Comparison of ENCODE assay signal across 8 cellular contexts in the genomic region with DNA sequence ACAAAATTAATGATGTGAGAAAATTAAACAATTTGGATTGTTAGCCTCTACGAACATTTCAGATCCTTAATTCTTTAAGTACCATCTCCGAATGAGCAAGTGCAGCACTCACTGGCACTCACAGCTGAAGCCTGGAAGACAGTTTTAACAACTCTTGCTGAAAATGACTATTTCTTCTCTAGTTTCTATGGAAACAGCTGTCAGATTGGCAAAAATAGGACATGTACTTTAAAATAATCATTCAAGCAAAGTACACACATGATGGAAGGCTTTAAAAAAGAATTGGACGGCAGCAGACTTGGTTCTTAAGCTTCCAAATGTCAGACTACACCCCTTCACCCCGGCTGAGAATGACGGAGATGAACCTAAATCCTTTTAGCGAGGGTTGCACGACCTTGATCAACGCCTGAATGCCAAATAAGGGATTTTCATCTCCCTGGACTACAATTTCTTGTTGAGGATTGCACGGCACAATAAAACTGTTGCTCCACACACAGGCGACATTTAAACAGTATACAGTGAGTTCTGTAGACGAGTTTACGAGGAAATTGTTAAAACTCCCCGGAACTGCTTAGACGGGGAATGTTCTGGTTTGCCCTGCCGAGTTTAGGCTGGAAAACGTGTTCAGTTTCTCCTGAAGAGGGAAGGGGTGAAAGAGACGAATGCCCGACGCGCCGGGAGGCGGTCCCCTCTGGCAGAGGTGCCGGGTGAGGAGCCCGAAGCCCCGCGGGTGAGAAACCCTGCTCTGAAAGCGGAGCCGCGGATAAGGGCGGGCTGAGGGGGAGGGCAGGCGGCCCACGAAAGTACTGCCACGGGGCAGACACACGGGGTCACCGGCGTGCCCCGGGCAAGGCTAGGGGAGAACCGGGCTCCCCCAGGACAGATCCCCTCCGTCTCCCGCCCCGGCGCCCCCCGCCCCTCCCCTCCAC. TPM values are rescaled to one million over a fixed set of nuclear protein-coding genes. Genes with fewer than 3 reads are reported as not detected.
A peak's percentile ranks its signal among the peaks of the same experiment; 100 is the strongest.
DNase-seq lines count a peak whose midpoint lies in the region; ATAC-seq and TF ChIP-seq lines count a peak whose summit lies in the region.

No MANE protein-coding gene starts in this region.

- H3K27me3 Mint-ChIP-seq in neural crest cell (ENCODE audit: low read depth) = peaks cover 5% of the 10 kb centered on the region
- no peaks in the 10 kb centered on the region for H3K27me3 Mint-ChIP-seq in stimulated activated naive CD8-positive, alpha-beta T cell treated with anti-CD3 and anti-CD28 coated beads, Interleukin-15, amount 100 ng/mL, for 72 hours

- H3K27ac ChIP-seq in RWPE2 (ENCODE audit: poor library complexity, severe bottlenecking) = peak overlapping the region; percentile 82

- H3K4me3 Mint-ChIP-seq in neural crest cell = peak overlapping the region; percentile 86
- peak overlapping the region; percentile 89 to 92 for H3K4me3 Mint-ChIP-seq in stimulated activated naive CD8-positive, alpha-beta T cell treated with anti-CD3 and anti-CD28 coated beads, Interleukin-15, amount 100 ng/mL, for 72 hours

- DNase-seq in DMS53 (lab: John Stamatoyannopoulos, UW) (peak; percentile 91), RWPE2 (ENCODE audit: low spot score) (peak; percentile 75), foreskin fibroblast (peak; percentile 76 to 92), neural crest cell (ENCODE audit: low read depth, low spot score) (peak; percentile 52)
- peak; percentile 60 for DNase-seq in Jurkat, Clone E6-1 (ENCODE audit: low read depth, low spot score)
- DNase-seq in activated gamma-delta T cell treated with anti-CD3 and anti-CD28 coated beads, Interleukin-2, amount 50 U/mL, for 16 hours (ENCODE audit: low read depth) = peak; percentile 54
- peak; percentile 75 to 84 for DNase-seq in stimulated activated naive CD8-positive, alpha-beta T cell treated with anti-CD3 and anti-CD28 coated beads, Interleukin-15, amount 100 ng/mL, for 72 hours

- peaks cover 11% of the 10 kb centered on the region for H3K4me1 ChIP-seq in RWPE2 (ENCODE audit: insufficient read depth, poor library complexity, severe bottlenecking)

- no peaks in the 10 kb centered on the region for H3K9me3 Mint-ChIP-seq in neural crest cell
- no peaks in the 10 kb centered on the region for H3K9me3 Mint-ChIP-seq in stimulated activated naive CD8-positive, alpha-beta T cell treated with anti-CD3 and anti-CD28 coated beads, Interleukin-15, amount 100 ng/mL, for 72 hours

- peak overlapping the region; percentile 71 for H3K4me3 ChIP-seq in Jurkat, Clone E6-1 (ENCODE audit: low read length)
- H3K4me3 ChIP-seq in RWPE2 (ENCODE audit: severe bottlenecking) (peak overlapping the region; percentile 53), foreskin fibroblast (ENCODE audit: low read depth in 1 of 2, low read length in 2 of 2) (peak overlapping the region; percentile 49 to 85)

- no peaks in the 10 kb centered on the region for H3K36me3 ChIP-seq in RWPE2 (ENCODE audit: low read depth)

- TF ChIP-seq CTCF in RWPE2 (IDR thresholded peaks at IDR 0.05; ENCODE audit: poor library complexity, severe bottlenecking) (no peak), foreskin fibroblast (IDR thresholded peaks at IDR 0.05; ENCODE audit: low read depth, low read length) (no peak), neural crest cell (conservative IDR thresholded peaks at IDR 0.05) (no peak)

- no peaks in the 10 kb centered on the region for H3K36me3 Mint-ChIP-seq in neural crest cell (ENCODE audit: low read depth)

- peak overlapping the region; percentile 97 for H3K27ac Mint-ChIP-seq in neural crest cell (ENCODE audit: unreplicated experiment)
- peak overlapping the region; percentile 99 to 100 for H3K27ac Mint-ChIP-seq in stimulated activated naive CD8-positive, alpha-beta T cell treated with anti-CD3 and anti-CD28 coated beads, Interleukin-15, amount 100 ng/mL, for 72 hours

- H3K4me1 Mint-ChIP-seq in neural crest cell = peaks cover 19% of the 10 kb centered on the region
- peaks cover 27% of the 10 kb centered on the region for H3K4me1 Mint-ChIP-seq in stimulated activated naive CD8-positive, alpha-beta T cell treated with anti-CD3 and anti-CD28 coated beads, Interleukin-15, amount 100 ng/mL, for 72 hours

- ATAC-seq in GM21723 (IDR thresholded peaks at IDR 0.05; ENCODE audit: unreplicated experiment) (peak; percentile 69), RWPE2 (ENCODE audit: low read depth) (peak; percentile 71)
- ATAC-seq in stimulated activated naive CD8-positive, alpha-beta T cell treated with anti-CD3 and anti-CD28 coated beads, Interleukin-15, amount 100 ng/mL, for 72 hours = peak; percentile 86

- no peaks in the 10 kb centered on the region for H3K27me3 ChIP-seq in RWPE2 (ENCODE audit: insufficient read depth, poor library complexity, severe bottlenecking)

- peaks cover 1% of the 10 kb centered on the region for H3K9me3 ChIP-seq in RWPE2 (ENCODE audit: severe bottlenecking)

RNA-seq across cellular contexts. Expression of a gene that starts 0.7 kb away (rescaled TPM):
- polyA plus RNA-seq in Jurkat, Clone E6-1 (2012; ENCODE audit: insufficient read depth, insufficient read length) = 44.5 TPM
- total RNA-seq in neural crest cell = 8.1 and 14.8 TPM in 2 replicates

RNA-seq across cellular contexts. Expression of a gene that starts 31.2 kb away (rescaled TPM):
- not detected for polyA plus RNA-seq in Jurkat, Clone E6-1 (2012; ENCODE audit: insufficient read depth, insufficient read length)
- total RNA-seq in neural crest cell = not detected in 2 replicates

Comparison
In these comparisons a context has a peak if more than half of its experiments do, and no peak if none do; other contexts are left out.
1. Peak in every context shown above with its lines: DNase-seq, ATAC-seq, H3K4me3 ChIP-seq and H3K27ac ChIP-seq.